ENCODE assay signal across 15 cellular contexts in genomic region chr9:20728493-20729220, GRCh38. TPM values are rescaled to one million over a fixed set of nuclear protein-coding genes. Genes with fewer than 3 reads are reported as not detected.
DNase-seq lines count a peak whose midpoint lies in the region; ATAC-seq, FAIRE-seq and TF ChIP-seq lines count a peak whose summit lies in the region.
"Had no signal": no experiment of that assay in that cellular context is flagged by ENCODE, and none has a peak within 500 bp of the region (broad histone marks: within the 10 kb centered on the region; RNA-seq: fewer than 3 reads in every experiment).

No MANE protein-coding gene starts in this region.

- no peaks in the 10 kb centered on the region for H3K27me3 Mint-ChIP-seq in astrocyte (ENCODE audit: low read depth, unreplicated experiment)
- H3K27me3 Mint-ChIP-seq: activated CD4-positive, alpha-beta memory T cell treated with anti-CD3 and anti-CD28 coated beads, Interleukin-2, amount 10 ng/mL, durations not matched to agents 7 days and 5 days; B cell; stimulated activated naive CD8-positive, alpha-beta T cell treated with anti-CD3 and anti-CD28 coated beads, Interleukin-15, amount 100 ng/mL, for 72 hours had no signal

- TF ChIP-seq CTCF in astrocyte (IDR thresholded peaks at IDR 0.05; ENCODE audit: insufficient read depth, low read depth, low read length): no peak
- no peak for TF ChIP-seq CTCF in foreskin keratinocyte (conservative IDR thresholded peaks at IDR 0.05)
- TF ChIP-seq CTCF in transverse colon (IDR thresholded peaks at IDR 0.05): no peak

- H3K4me3 Mint-ChIP-seq in astrocyte (ENCODE audit: unreplicated experiment): no peak overlapping the region
- H3K4me3 Mint-ChIP-seq: activated CD4-positive, alpha-beta memory T cell treated with anti-CD3 and anti-CD28 coated beads, Interleukin-2, amount 10 ng/mL, durations not matched to agents 7 days and 5 days; B cell; stimulated activated naive CD8-positive, alpha-beta T cell treated with anti-CD3 and anti-CD28 coated beads, Interleukin-15, amount 100 ng/mL, for 72 hours; T-helper 2 cell treated with Interferon-gamma antibody and Interleukin-4, amounts not matched to agents 5 μg/mL and 100 μg/mL, for 36 hours had no signal

- H3K27ac Mint-ChIP-seq in astrocyte (ENCODE audit: unreplicated experiment): no peak overlapping the region
- H3K27ac Mint-ChIP-seq: activated CD4-positive, alpha-beta memory T cell treated with anti-CD3 and anti-CD28 coated beads, Interleukin-2, amount 10 ng/mL, durations not matched to agents 7 days and 5 days; B cell; stimulated activated naive CD8-positive, alpha-beta T cell treated with anti-CD3 and anti-CD28 coated beads, Interleukin-15, amount 100 ng/mL, for 72 hours; T-helper 2 cell treated with Interferon-gamma antibody and Interleukin-4, amounts not matched to agents 5 μg/mL and 100 μg/mL, for 36 hours had no signal

- intact Hi-C loops in transverse colon (cut with DNase I; ENCODE audit: low total_unique reads): no loop called here

- H3K4me1 Mint-ChIP-seq in astrocyte (ENCODE audit: low read depth, unreplicated experiment): peaks cover 28% of the 10 kb centered on the region

- peaks cover 6% of the 10 kb centered on the region for H4K20me1 ChIP-seq in astrocyte (ENCODE audit: insufficient read depth, low read length)

- H3K9me3 ChIP-seq in astrocyte (ENCODE audit: insufficient read depth, low read depth, low read length): no peaks in the 10 kb centered on the region
- H3K9me3 ChIP-seq in transverse colon: no peaks in the 10 kb centered on the region

- no peak for FAIRE-seq in astrocyte (lab: Jason Lieb, UNC)

- H2AFZ ChIP-seq in astrocyte (ENCODE audit: low read depth, low read length): no peak overlapping the region

- H3K9me3 Mint-ChIP-seq in astrocyte (ENCODE audit: unreplicated experiment): no peaks in the 10 kb centered on the region
- H3K9me3 Mint-ChIP-seq: activated CD4-positive, alpha-beta memory T cell treated with anti-CD3 and anti-CD28 coated beads, Interleukin-2, amount 10 ng/mL, durations not matched to agents 7 days and 5 days; stimulated activated naive CD8-positive, alpha-beta T cell treated with anti-CD3 and anti-CD28 coated beads, Interleukin-15, amount 100 ng/mL, for 72 hours; T-helper 2 cell treated with Interferon-gamma antibody and Interleukin-4, amounts not matched to agents 5 μg/mL and 100 μg/mL, for 36 hours had no signal

- no peaks in the 10 kb centered on the region for H3K27me3 ChIP-seq in astrocyte (ENCODE audit: insufficient read depth, low read length)
- H3K27me3 ChIP-seq in foreskin keratinocyte: no peaks in the 10 kb centered on the region
- H3K27me3 ChIP-seq in transverse colon: no peaks in the 10 kb centered on the region

- TF ChIP-seq RAD21 in Ishikawa (IDR thresholded peaks at IDR 0.05; ENCODE audit: low read depth): no peak

- H3K36me3 ChIP-seq in astrocyte (ENCODE audit: insufficient read depth, low read length) (no peaks in the 10 kb centered on the region), transverse colon (no peaks in the 10 kb centered on the region)

- in situ Hi-C loops in transverse colon (cut with MboI; ENCODE audit: low pct_ligation_motif_present in 1 of 4, low pct_unique_long_range_greater_than_20kb in 1 of 4, low sequenced_read_pairs in 3 of 4): no loop called here

- H3K27ac ChIP-seq in astrocyte (ENCODE audit: low read depth, low read length) (no peak overlapping the region), foreskin keratinocyte (peak overlapping the region; percentile 90), transverse colon (no peak overlapping the region)

- H3K4me1 ChIP-seq in astrocyte (ENCODE audit: insufficient read depth, low read length) (peaks cover 8% of the 10 kb centered on the region), foreskin keratinocyte (peaks cover 27% of the 10 kb centered on the region), transverse colon (peaks cover 6 to 28% (median 10%) of the 10 kb centered on the region in 4 donors)

- DNase-seq in COR-L47 (lab: John Stamatoyannopoulos, UW) (peak; percentile 32), astrocyte (ENCODE audit: low read depth) (peak; percentile 44), foreskin keratinocyte (peak in 1 of 2 donors; percentile 17), transverse colon (no peak)
- DNase-seq in activated CD4-positive, alpha-beta T cell treated with anti-CD3 and anti-CD28 coated beads, Interleukin-2, amount 50 U/mL, for 48 hours: no peak
- DNase-seq: activated CD4-positive, alpha-beta memory T cell treated with anti-CD3 and anti-CD28 coated beads, Interleukin-2, amount 10 ng/mL, durations not matched to agents 7 days and 5 days; caudate nucleus; GOT3; NCI-H2227 treated with DMSO at 0.1 percent for 48 hours; stimulated activated naive CD8-positive, alpha-beta T cell treated with anti-CD3 and anti-CD28 coated beads, Interleukin-15, amount 100 ng/mL, for 72 hours had no signal

- H3K9ac ChIP-seq in astrocyte (ENCODE audit: low read length): no peak overlapping the region

- ATAC-seq in foreskin keratinocyte: no peak
- ATAC-seq in GM21390 (IDR thresholded peaks at IDR 0.05; ENCODE audit: unreplicated experiment): no peak
- no peak for ATAC-seq in HG03521 (IDR thresholded peaks at IDR 0.05; ENCODE audit: unreplicated experiment)
- ATAC-seq: stimulated activated naive CD8-positive, alpha-beta T cell treated with anti-CD3 and anti-CD28 coated beads, Interleukin-15, amount 100 ng/mL, for 72 hours had no signal

- no peaks in the 10 kb centered on the region for H3K79me2 ChIP-seq in astrocyte (ENCODE audit: insufficient read depth, low read length)

- no peak overlapping the region for H3K4me3 ChIP-seq in astrocyte (ENCODE audit: insufficient read depth, low read depth, low read length)
- H3K4me3 ChIP-seq in transverse colon: no peak overlapping the region

- peaks cover 13% of the 10 kb centered on the region for H3K36me3 Mint-ChIP-seq in astrocyte (ENCODE audit: low read depth, unreplicated experiment)

- TF ChIP-seq EP300 in Ishikawa (IDR thresholded peaks at IDR 0.05; ENCODE audit: borderline replicate concordance): no peak
- TF ChIP-seq EP300 in transverse colon (IDR thresholded peaks at IDR 0.05; ENCODE audit: low read depth): no peak

- no peak overlapping the region for H3K4me2 ChIP-seq in astrocyte (ENCODE audit: low read length)

- TF ChIP-seq POLR2A in transverse colon (IDR thresholded peaks at IDR 0.05): no peak

TF ChIP-seq in Ishikawa, 13 proteins besides CTCF, POLR2A, EP300 and RAD21:
- TF ChIP-seq NFIC (IDR thresholded peaks at IDR 0.05): peak; percentile 60
- no peak for TF ChIP-seq ZBTB7A (IDR thresholded peaks at IDR 0.05; ENCODE audit: low read depth)
- TF ChIP-seq TEAD4 (IDR thresholded peaks at IDR 0.05): no peak
- TF ChIP-seq MAX (IDR thresholded peaks at IDR 0.05): no peak
- no peak for TF ChIP-seq USF1 (IDR thresholded peaks at IDR 0.05)
- TF ChIP-seq FOXM1 (IDR thresholded peaks at IDR 0.05; ENCODE audit: borderline replicate concordance, low read depth): no peak

RNA-seq across cellular contexts. Expression of gene FOCAD, which starts 44.6 kb away (rescaled TPM):
- total RNA-seq in astrocyte (44.4 and 48.2 TPM in 2 replicates), foreskin keratinocyte (27.5 and 29.3 TPM in 2 replicates), transverse colon (10 to 100 TPM in 3 of 4 donors, 1 to 10 TPM in 1; 7.8 to 41.2 (median 32.0) TPM)
- polyA plus RNA-seq in foreskin keratinocyte: 9.1 and 9.9 TPM in 2 replicates

Comparison
In these comparisons a context has a peak if more than half of its experiments do, and no peak if none do; other contexts are left out.
1. DNase-seq: peak in COR-L47 (single experiment) and astrocyte (single experiment); none in transverse colon (single experiment) and activated CD4-positive, alpha-beta T cell treated with anti-CD3 and anti-CD28 coated beads, Interleukin-2, amount 50 U/mL, for 48 hours (0 of 2).